Comparison of ENCODE assay signal across 8 cellular contexts in genomic region chr19:38402967-38403674, GRCh38. TPM values are rescaled to one million over a fixed set of nuclear protein-coding genes. Genes with fewer than 3 reads are reported as not detected.
DNase-seq lines count a peak whose midpoint lies in the region; TF ChIP-seq lines count a peak whose summit lies in the region.

FAM98C (plus strand) TSS chr19:38403093; CDS start chr19:38403154, 61 bp downstream.

- no peak within 1 kb of the TSS for H3T11ph ChIP-seq in H9 (ENCODE audit: low read length)

- DNase-seq in G401 (ENCODE audit: low spot score) (peak; percentile 96), H9 (peak; percentile 99), M059J (ENCODE audit: low read depth) (peak; percentile 95), SHP77 (lab: John Stamatoyannopoulos, UW) (peak; percentile 98 to 99), fibroblast of villous mesenchyme (ENCODE audit: low read depth) (peak; percentile 96), neural progenitor cell (ENCODE audit: low spot score) (peak; percentile 99), stromal cell of bone marrow (ENCODE audit: low read depth) (peak; percentile 92)
- DNase-seq in activated effector memory CD4-positive, alpha-beta T cell treated with anti-CD3 and anti-CD28 coated beads, Interleukin-2, amount 50 U/mL, for 16 hours: peak; percentile 99

- no peak within 1 kb of the TSS for H2BK5ac ChIP-seq in H9 (ENCODE audit: insufficient read length, low read length)

- no peak within 1 kb of the TSS for H2AK5ac ChIP-seq in H9 (ENCODE audit: insufficient read length, low read length)

- peaks cover 10% of the 10 kb centered on the region for H3F3A ChIP-seq in neural progenitor cell (ENCODE audit: low read depth)

- H3K27ac Mint-ChIP-seq in H9 (no peak within 1 kb of the TSS; a peak in 1 of 7 replicates), neural progenitor cell (no peak within 1 kb of the TSS)

- no peak within 1 kb of the TSS for H2BK15ac ChIP-seq in H9 (ENCODE audit: low read depth, low read length)

- H3K23me2 ChIP-seq in H9 (ENCODE audit: insufficient read length, low read depth, low read length, poor library complexity, severe bottlenecking): peaks cover 5% of the 10 kb centered on the region

- no CpG with 5 or more reads among the region's 82 CpGs for WGBS in H9 (ENCODE audit: extremely low coverage, insufficient read length, low lambda C conversion rate)

- no peak within 1 kb of the TSS for H4K91ac ChIP-seq in H9 (ENCODE audit: insufficient read length, low read depth, low read length)

- H3K4me1 ChIP-seq in H9 (ENCODE audit: insufficient read depth, low read length) (no peaks in the 10 kb centered on the region), neural progenitor cell (no peaks in the 10 kb centered on the region)

- H3K4me3 Mint-ChIP-seq in H9: peak within 1 kb of the TSS; percentile 76 to 84
- peak within 1 kb of the TSS; percentile 89 for H3K4me3 Mint-ChIP-seq in neural progenitor cell

- H3K9me3 Mint-ChIP-seq in H9 (no peaks in the 10 kb centered on the region), neural progenitor cell (no peaks in the 10 kb centered on the region)

- H4K8ac ChIP-seq in H9 (replicated peaks; ENCODE audit: insufficient read length, low read depth, low read length): no peak within 1 kb of the TSS

- H3K4me2 ChIP-seq in H9 (ENCODE audit: insufficient read depth, insufficient read length, low read length) (peak within 1 kb of the TSS; percentile 14), neural progenitor cell (peak within 1 kb of the TSS; percentile 93)

- no peak within 1 kb of the TSS for H2BK20ac ChIP-seq in H9 (ENCODE audit: low read depth, low read length, poor library complexity, severe bottlenecking)

- H3K9ac ChIP-seq in H9 (ENCODE audit: extremely low read depth, insufficient read length, low read length): no peak within 1 kb of the TSS
- no peak within 1 kb of the TSS for H3K9ac ChIP-seq in neural progenitor cell

- H4K20me1 ChIP-seq in H9 (ENCODE audit: control insufficient read depth, insufficient read depth, insufficient read length) (no peaks in the 10 kb centered on the region), neural progenitor cell (ENCODE audit: low read depth) (no peaks in the 10 kb centered on the region)

- H3K4me3 ChIP-seq in fibroblast of villous mesenchyme (ENCODE audit: low read depth, low read length) (peak within 1 kb of the TSS; percentile 90), neural progenitor cell (peak within 1 kb of the TSS; percentile 72)

- no peaks in the 10 kb centered on the region for H3K36me3 ChIP-seq in neural progenitor cell

- H3K27me3 Mint-ChIP-seq in H9 (ENCODE audit: low read depth): peaks cover 45% of the 10 kb centered on the region
- H3K27me3 Mint-ChIP-seq in neural progenitor cell (ENCODE audit: insufficient read depth, low read depth): peaks cover 12% of the 10 kb centered on the region

- H3K36me3 Mint-ChIP-seq in H9 (ENCODE audit: insufficient read depth in 1 of 3, low read depth in 3 of 3): peaks cover 0 to 17% (median 12%) of the 10 kb centered on the region in 3 experiments; a peak in 4 of 7 replicates
- H3K36me3 Mint-ChIP-seq in neural progenitor cell: peaks cover 3% of the 10 kb centered on the region

- H3K56ac ChIP-seq in H9 (ENCODE audit: insufficient read length, low read depth, low read length): no peak within 1 kb of the TSS

- no peak within 1 kb of the TSS for H3K23ac ChIP-seq in H9 (ENCODE audit: insufficient read length, low read depth, low read length)

- no peak within 1 kb of the TSS for H4K5ac ChIP-seq in H9 (ENCODE audit: insufficient read length, low read depth, low read length)

- no peak within 1 kb of the TSS for H3K4ac ChIP-seq in H9 (ENCODE audit: low read depth, low read length)

- no peak within 1 kb of the TSS for H2BK120ac ChIP-seq in H9 (ENCODE audit: low read depth, low read length, poor library complexity, severe bottlenecking)

- H2BK12ac ChIP-seq in H9 (ENCODE audit: insufficient read length, low read depth, low read length): no peak within 1 kb of the TSS

- H3K79me1 ChIP-seq in H9 (ENCODE audit: insufficient read depth, low read depth, low read length, poor library complexity, severe bottlenecking): no peaks in the 10 kb centered on the region

- no peak within 1 kb of the TSS for H2AFZ ChIP-seq in H9 (ENCODE audit: low read length)
- peak within 1 kb of the TSS; percentile 99 for H2AFZ ChIP-seq in neural progenitor cell (replicated peaks)

- TF ChIP-seq CTCF in H9 (conservative IDR thresholded peaks at IDR 0.05) (peak; percentile 100), fibroblast of villous mesenchyme (IDR thresholded peaks at IDR 0.05; ENCODE audit: insufficient read depth, low read depth, low read length) (peak; percentile 90), neural progenitor cell (IDR thresholded peaks at IDR 0.05) (peak; percentile 92)

- H3K79me2 ChIP-seq in H9 (ENCODE audit: insufficient read depth, low read length) (no peaks in the 10 kb centered on the region), neural progenitor cell (ENCODE audit: low read depth) (no peaks in the 10 kb centered on the region)

- H3K4me1 Mint-ChIP-seq in H9 (peaks cover 2 to 6% of the 10 kb centered on the region in 2 experiments; a peak in 2 of 4 replicates), neural progenitor cell (peaks cover 3% of the 10 kb centered on the region)

- H3K27ac ChIP-seq in H9 (ENCODE audit: insufficient read length, low read depth, low read length) (no peak within 1 kb of the TSS), neural progenitor cell (no peak within 1 kb of the TSS)

- H3K14ac ChIP-seq in H9 (ENCODE audit: insufficient read depth, low read length): no peak within 1 kb of the TSS

- H3K27me3 ChIP-seq in H9 (ENCODE audit: insufficient read depth, low read length) (peaks cover 3% of the 10 kb centered on the region; the same call in 1 of the 2 replicates), neural progenitor cell (peaks cover 44% of the 10 kb centered on the region)

- H3K18ac ChIP-seq in H9 (ENCODE audit: insufficient read length, low read depth, low read length): no peak within 1 kb of the TSS

- in situ Hi-C loops in G401 (cut with HindIII; ENCODE audit: low sequenced_read_pairs): no loop called here

- H3K9me3 ChIP-seq in H9 (ENCODE audit: control insufficient read depth, low read depth, low read length): no peaks in the 10 kb centered on the region
- H3K9me3 ChIP-seq in neural progenitor cell (ENCODE audit: low read depth): no peaks in the 10 kb centered on the region

RNA-seq across cellular contexts. Expression of gene FAM98C, which starts in this region (rescaled TPM):
- 15.9 and 23.5 TPM in 2 replicates for total RNA-seq in G401 (2014; rRNA removed; shearing (Covaris generic))
- total RNA-seq in H9 (2021): 15.0 and 16.4 TPM in 2 replicates
- total RNA-seq in M059J (2014; rRNA removed; shearing (Covaris generic)): 7.6 and 10.5 TPM in 2 replicates
- 7.8 and 10.3 TPM in 2 replicates for total RNA-seq in fibroblast of villous mesenchyme
- 3.5 and 13.2 TPM in 2 replicates for total RNA-seq in neural progenitor cell (ENCODE audit: low replicate concordance)
